Comparison of ENCODE assay signal across 1 cellular context in genomic region chr7:6166443-6166871, GRCh38.
TF ChIP-seq lines count a peak whose summit lies in the region.

No MANE protein-coding gene starts in this region.

TF ChIP-seq in GM23338, 12 proteins besides CTCF, POLR2A, EP300 and RAD21 (continued from another document):
- TF ChIP-seq, protein P1, sequence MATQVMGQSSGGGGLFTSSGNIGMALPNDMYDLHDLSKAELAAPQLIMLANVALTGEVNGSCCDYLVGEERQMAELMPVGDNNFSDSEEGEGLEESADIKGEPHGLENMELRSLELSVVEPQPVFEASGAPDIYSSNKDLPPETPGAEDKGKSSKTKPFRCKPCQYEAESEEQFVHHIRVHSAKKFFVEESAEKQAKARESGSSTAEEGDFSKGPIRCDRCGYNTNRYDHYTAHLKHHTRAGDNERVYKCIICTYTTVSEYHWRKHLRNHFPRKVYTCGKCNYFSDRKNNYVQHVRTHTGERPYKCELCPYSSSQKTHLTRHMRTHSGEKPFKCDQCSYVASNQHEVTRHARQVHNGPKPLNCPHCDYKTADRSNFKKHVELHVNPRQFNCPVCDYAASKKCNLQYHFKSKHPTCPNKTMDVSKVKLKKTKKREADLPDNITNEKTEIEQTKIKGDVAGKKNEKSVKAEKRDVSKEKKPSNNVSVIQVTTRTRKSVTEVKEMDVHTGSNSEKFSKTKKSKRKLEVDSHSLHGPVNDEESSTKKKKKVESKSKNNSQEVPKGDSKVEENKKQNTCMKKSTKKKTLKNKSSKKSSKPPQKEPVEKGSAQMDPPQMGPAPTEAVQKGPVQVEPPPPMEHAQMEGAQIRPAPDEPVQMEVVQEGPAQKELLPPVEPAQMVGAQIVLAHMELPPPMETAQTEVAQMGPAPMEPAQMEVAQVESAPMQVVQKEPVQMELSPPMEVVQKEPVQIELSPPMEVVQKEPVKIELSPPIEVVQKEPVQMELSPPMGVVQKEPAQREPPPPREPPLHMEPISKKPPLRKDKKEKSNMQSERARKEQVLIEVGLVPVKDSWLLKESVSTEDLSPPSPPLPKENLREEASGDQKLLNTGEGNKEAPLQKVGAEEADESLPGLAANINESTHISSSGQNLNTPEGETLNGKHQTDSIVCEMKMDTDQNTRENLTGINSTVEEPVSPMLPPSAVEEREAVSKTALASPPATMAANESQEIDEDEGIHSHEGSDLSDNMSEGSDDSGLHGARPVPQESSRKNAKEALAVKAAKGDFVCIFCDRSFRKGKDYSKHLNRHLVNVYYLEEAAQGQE (IDR thresholded peaks at IDR 0.05; ENCODE audit: unreplicated experiment) = no peak
- no peak for TF ChIP-seq JUNB (IDR thresholded peaks at IDR 0.05; ENCODE audit: unreplicated experiment)
- TF ChIP-seq ZNF462 (CRISPR knock-in tag; IDR thresholded peaks at IDR 0.05) = no peak
- no peak for TF ChIP-seq NANOG (IDR thresholded peaks at IDR 0.05; ENCODE audit: borderline replicate concordance)
- TF ChIP-seq ZNF331 (CRISPR knock-in tag; IDR thresholded peaks at IDR 0.05; ENCODE audit: low read depth) = no peak
- no peak for TF ChIP-seq ZNF114 (CRISPR knock-in tag; IDR thresholded peaks at IDR 0.05)
- no peak for TF ChIP-seq CREB1 (CRISPR knock-in tag; IDR thresholded peaks at IDR 0.05; ENCODE audit: low read depth)
